Comparison of ENCODE assay signal across 15 cellular contexts in genomic region chr11:17477361-17477760, GRCh38. TPM values are rescaled to one million over a fixed set of nuclear protein-coding genes. Genes with fewer than 3 reads are reported as not detected.
"Had no signal": no experiment of that assay in that cellular context is flagged by ENCODE, and none has a peak within 500 bp of the region (broad histone marks: within the 10 kb centered on the region; RNA-seq: fewer than 3 reads in every experiment).

No MANE protein-coding gene starts in this region.

- H3K27ac ChIP-seq: coronary artery, heart left ventricle, right atrium auricular region, tibial artery, uterus had no signal

- H3K4me3 Mint-ChIP-seq: activated CD4-positive, alpha-beta T cell treated with anti-CD3 and anti-CD28 coated beads, Interleukin-2, amount 10 ng/mL, durations not matched to agents 7 days and 5 days; central memory CD8-positive, alpha-beta T cell; naive thymus-derived CD8-positive, alpha-beta T cell; T-helper 1 cell treated with Interleukin-12 subunit alpha and Interleukin-12 subunit beta and Interleukin-4 antibody, amounts not matched to agents 30 μg/mL and 1 μg/mL, for 36 hours had no signal

- H3K36me3 ChIP-seq: heart left ventricle, right atrium auricular region, tibial artery, uterus had no signal

- H3K4me1 Mint-ChIP-seq: central memory CD8-positive, alpha-beta T cell had no signal

- H3K36me3 Mint-ChIP-seq: naive thymus-derived CD8-positive, alpha-beta T cell had no signal

- DNase-seq: activated CD4-positive, alpha-beta T cell treated with anti-CD3 and anti-CD28 coated beads, Interleukin-2, amount 10 ng/mL, durations not matched to agents 7 days and 5 days; activated gamma-delta T cell; heart left ventricle; mesenchymal stem cell; naive thymus-derived CD8-positive, alpha-beta T cell; occipital lobe; stimulated activated CD4-positive, alpha-beta T cell treated with anti-CD3 and anti-CD28 coated beads, Interleukin-2, amount 100 ng/mL, for 24 hours; stimulated activated naive CD8-positive, alpha-beta T cell treated with anti-CD3 and anti-CD28 coated beads, Interleukin-15, Interleukin-2, amounts not matched to agents 100 U/mL and 50 U/mL, for 24 hours; tibial artery; uterus had no signal

- H3K9me3 ChIP-seq: heart left ventricle, right atrium auricular region, tibial artery, uterus had no signal

- H3K27ac Mint-ChIP-seq: activated CD4-positive, alpha-beta T cell treated with anti-CD3 and anti-CD28 coated beads, Interleukin-2, amount 10 ng/mL, durations not matched to agents 7 days and 5 days; naive thymus-derived CD8-positive, alpha-beta T cell; T-helper 1 cell treated with Interleukin-12 subunit alpha and Interleukin-12 subunit beta and Interleukin-4 antibody, amounts not matched to agents 30 μg/mL and 1 μg/mL, for 36 hours had no signal

- H3K4me3 ChIP-seq: uterus had no signal

- ATAC-seq: activated CD4-positive, CD25-positive, alpha-beta regulatory T cell treated with anti-CD3 and anti-CD28 coated beads, Interleukin-2, amount 50 U/mL, for 24 hours; naive thymus-derived CD8-positive, alpha-beta T cell; stimulated activated naive CD8-positive, alpha-beta T cell treated with anti-CD3 and anti-CD28 coated beads, Interleukin-15, Interleukin-2, amounts not matched to agents 100 U/mL and 50 U/mL, for 24 hours had no signal

- H3K9me3 Mint-ChIP-seq: activated CD4-positive, alpha-beta T cell treated with anti-CD3 and anti-CD28 coated beads, Interleukin-2, amount 10 ng/mL, durations not matched to agents 7 days and 5 days; central memory CD8-positive, alpha-beta T cell; naive thymus-derived CD8-positive, alpha-beta T cell; T-helper 1 cell treated with Interleukin-12 subunit alpha and Interleukin-12 subunit beta and Interleukin-4 antibody, amounts not matched to agents 30 μg/mL and 1 μg/mL, for 36 hours had no signal

- H3K27me3 ChIP-seq: right atrium auricular region had no signal

RNA-seq across cellular contexts. Expression of gene ABCC8, which starts 0.7 kb away (rescaled TPM):
- total RNA-seq: activated CD4-positive, alpha-beta T cell treated with anti-CD3 and anti-CD28 coated beads, Interleukin-2, amount 10 ng/mL, durations not matched to agents 7 days and 5 days; naive thymus-derived CD8-positive, alpha-beta T cell had no signal
- polyA plus RNA-seq: naive thymus-derived CD8-positive, alpha-beta T cell had no signal
